ENCODE assay signal across 8 cellular contexts in genomic region chr11:78432058-78432515, GRCh38. TPM values are rescaled to one million over a fixed set of nuclear protein-coding genes. Genes with fewer than 3 reads are reported as not detected.
DNase-seq lines count a peak whose midpoint lies in the region; ATAC-seq and TF ChIP-seq lines count a peak whose summit lies in the region.
"Had no signal": no experiment of that assay in that cellular context is flagged by ENCODE, and none has a peak within 500 bp of the region (broad histone marks: within the 10 kb centered on the region; RNA-seq: fewer than 3 reads in every experiment).

No MANE protein-coding gene starts in this region.

- H3K9ac ChIP-seq in parathyroid adenoma: no peak overlapping the region

- no peak overlapping the region for H3K4me2 ChIP-seq in parathyroid adenoma (ENCODE audit: low read length)

- no peak overlapping the region for H3K4me3 ChIP-seq in parathyroid adenoma (ENCODE audit: low read depth, low read length)

- H3K27me3 ChIP-seq in parathyroid adenoma (ENCODE audit: control insufficient read depth, insufficient read depth, low read length): no peaks in the 10 kb centered on the region

- no peaks in the 10 kb centered on the region for H3K79me2 ChIP-seq in parathyroid adenoma

- H3K9me3 ChIP-seq in parathyroid adenoma (ENCODE audit: control insufficient read depth, low read length): no peaks in the 10 kb centered on the region

- ATAC-seq in HG02852 (IDR thresholded peaks at IDR 0.05; ENCODE audit: unreplicated experiment) (no peak), GM18907 (IDR thresholded peaks at IDR 0.05; ENCODE audit: unreplicated experiment) (no peak)

- H3K27ac Mint-ChIP-seq in activated T-cell treated with anti-CD3 and anti-CD28 coated beads, Interleukin-2, amount 50 U/mL, for 24 hours: no peak overlapping the region

- peaks cover 19% of the 10 kb centered on the region for H3K4me1 Mint-ChIP-seq in activated T-cell treated with anti-CD3 and anti-CD28 coated beads, Interleukin-2, amount 50 U/mL, for 24 hours (ENCODE audit: low read depth)

- H3K27ac ChIP-seq in parathyroid adenoma: no peak overlapping the region

- no peaks in the 10 kb centered on the region for H3K9me3 Mint-ChIP-seq in activated T-cell treated with anti-CD3 and anti-CD28 coated beads, Interleukin-2, amount 50 U/mL, for 24 hours

- H3K4me3 Mint-ChIP-seq in activated T-cell treated with anti-CD3 and anti-CD28 coated beads, Interleukin-2, amount 50 U/mL, for 24 hours: no peak overlapping the region

- TF ChIP-seq CTCF in parathyroid adenoma (IDR thresholded peaks at IDR 0.05): peak; percentile 32

- H2AFZ ChIP-seq in parathyroid adenoma: no peak overlapping the region

- peaks cover 14% of the 10 kb centered on the region for H3K36me3 Mint-ChIP-seq in activated T-cell treated with anti-CD3 and anti-CD28 coated beads, Interleukin-2, amount 50 U/mL, for 24 hours (ENCODE audit: low read depth)

- peak; percentile 29 for DNase-seq in EL
- DNase-seq in Kasumi-1 (lab: John Stamatoyannopoulos, UW): peak; percentile 8 to 41
- DNase-seq in dermis blood vessel endothelial cell: peak; percentile 51
- DNase-seq in activated T-cell treated with anti-CD3 and anti-CD28 coated beads, Interleukin-2, amount 50 U/mL, for 24 hours: no peak
- DNase-seq: T-helper 9 cell had no signal

- no peaks in the 10 kb centered on the region for H3K4me1 ChIP-seq in parathyroid adenoma

- H3K36me3 ChIP-seq in parathyroid adenoma (ENCODE audit: control insufficient read depth, insufficient read depth, low read length): no peaks in the 10 kb centered on the region

- no peaks in the 10 kb centered on the region for H3K27me3 Mint-ChIP-seq in activated T-cell treated with anti-CD3 and anti-CD28 coated beads, Interleukin-2, amount 50 U/mL, for 24 hours

RNA-seq across cellular contexts. Expression of gene GAB2, which starts 14.5 kb away (rescaled TPM):
- total RNA-seq in dermis blood vessel endothelial cell: 19.4 and 23.5 TPM in 2 replicates
